8 cellular contexts compared by ENCODE assay signal in the genomic region with DNA sequence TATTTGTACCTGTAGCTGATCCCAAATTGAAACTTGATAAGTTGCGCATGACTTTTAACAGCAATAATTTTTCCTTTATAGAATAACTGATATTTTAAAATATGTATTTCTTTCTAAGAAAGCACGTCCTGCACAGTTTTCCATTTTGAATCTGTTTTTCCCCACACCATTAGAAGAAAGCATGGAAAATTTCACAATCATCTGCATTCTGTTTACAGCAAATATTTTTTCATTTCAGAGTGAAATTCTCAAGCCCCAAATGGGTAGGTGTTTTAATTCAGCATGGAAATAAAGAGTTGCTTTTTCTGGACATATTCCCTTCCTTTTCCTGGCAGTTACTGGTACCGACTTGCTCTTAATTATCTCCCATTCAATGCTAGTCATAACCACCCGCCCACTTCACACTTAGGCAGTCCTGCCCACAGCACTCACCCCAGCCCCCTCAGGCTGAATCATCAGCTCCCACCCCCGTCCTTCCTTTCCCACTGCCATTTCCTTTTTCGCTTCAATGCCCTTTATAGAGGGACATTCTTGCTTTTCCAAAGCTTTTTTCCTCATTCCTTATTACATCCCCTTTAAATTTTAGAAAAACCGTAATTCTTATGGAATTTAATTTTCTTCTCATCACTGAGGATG.
DNase-seq lines count a peak whose midpoint lies in the region; ATAC-seq and TF ChIP-seq lines count a peak whose summit lies in the region.

No MANE protein-coding gene starts in this region.

- H3K4me3 ChIP-seq in A673 (ENCODE audit: low read depth, low read length, poor library complexity, severe bottlenecking): peak overlapping the region; percentile 9
- peak overlapping the region; percentile 42 for H3K4me3 ChIP-seq in adipocyte (ENCODE audit: low read length)

- peak overlapping the region; percentile 66 for H3K27ac ChIP-seq in A673 (ENCODE audit: low read depth, low read length, poor library complexity, severe bottlenecking)

- DNase-seq in A673 (ENCODE audit: low spot score) (peak; percentile 80), M059J (ENCODE audit: low read depth) (peak; percentile 80), adipocyte (ENCODE audit: low read depth) (peak; percentile 62), iris pigment epithelial cell (ENCODE audit: low read depth) (peak; percentile 65), NCI-H510A treated with DMSO at 0.1 percent for 48 hours (lab: John Stamatoyannopoulos, UW) (no peak)
- DNase-seq in stimulated activated CD8-positive, alpha-beta memory T cell treated with anti-CD3 and anti-CD28 coated beads, Interleukin-4, amount 100 ng/mL, for 24 hours (ENCODE audit: low read depth): peak; percentile 47

- H3K27me3 ChIP-seq in A673 (replicated peaks; ENCODE audit: insufficient read depth, low read depth, low read length, poor library complexity) (no peaks in the 10 kb centered on the region), adipocyte (replicated peaks; ENCODE audit: control insufficient read depth, insufficient read depth, low read length) (no peaks in the 10 kb centered on the region)

- CTCF ChIA-PET in A673 (lab: Charles Lee): interaction anchor here (0.6 kb wide), 1 partner anchor 20 kb away, joined by 7 read pairs; no protein-coding TSS in a partner anchor

- H3K9me3 ChIP-seq in A673 (ENCODE audit: low read depth, low read length, poor library complexity, severe bottlenecking): no peaks in the 10 kb centered on the region
- no peaks in the 10 kb centered on the region for H3K9me3 ChIP-seq in adipocyte (ENCODE audit: control insufficient read depth, low read length)

- BruUV-seq in A673 (replicated peaks; lab: Mats Ljungman, UMichigan): no TSS peak

- no peak overlapping the region for H3K9ac ChIP-seq in adipocyte (ENCODE audit: low read length)

- H3K4me1 ChIP-seq in A673 (ENCODE audit: insufficient read depth, low read length, poor library complexity, severe bottlenecking) (peaks cover 42% of the 10 kb centered on the region), adipocyte (ENCODE audit: control insufficient read depth, insufficient read depth, low read length) (peaks cover 21% of the 10 kb centered on the region)

- no peak for TF ChIP-seq CTCF in A673 (conservative IDR thresholded peaks at IDR 0.05; ENCODE audit: low read depth, low read length)

- POLR2A ChIA-PET in A673 (lab: Charles Lee; ENCODE audit: low non-redundant PET): no interaction called here

- no peaks in the 10 kb centered on the region for H3K36me3 ChIP-seq in A673 (ENCODE audit: insufficient read depth, low read length, poor library complexity, severe bottlenecking)
- no peaks in the 10 kb centered on the region for H3K36me3 ChIP-seq in adipocyte (ENCODE audit: control insufficient read depth, insufficient read depth, low read length, severe bottlenecking)

- intact Hi-C loops in A673 (cut with micrococcal nuclease; ENCODE audit: unreplicated experiment): no loop called here

- ATAC-seq in GM21515 (IDR thresholded peaks at IDR 0.05; ENCODE audit: unreplicated experiment) (no peak), HG02759 (IDR thresholded peaks at IDR 0.05; ENCODE audit: unreplicated experiment) (no peak)
